Comparison of ENCODE assay signal across 11 cellular contexts in genomic region chr4:74628808-74629616, GRCh38.
A peak's percentile ranks its signal among the peaks of the same experiment; 100 is the strongest.
DNase-seq lines count a peak whose midpoint lies in the region; ATAC-seq and FAIRE-seq lines count a peak whose summit lies in the region.
"Had no signal": no experiment of that assay in that cellular context is flagged by ENCODE, and none has a peak within 500 bp of the region (broad histone marks: within the 10 kb centered on the region; RNA-seq: fewer than 3 reads in every experiment).

No MANE protein-coding gene starts in this region.

- DNase-seq in EH (ENCODE audit: low read depth): peak; percentile 55
- DNase-seq in RCC 7860 (ENCODE audit: low spot score): peak; percentile 61
- peak; percentile 34 for DNase-seq in iris pigment epithelial cell (ENCODE audit: low read depth)
- DNase-seq in 8988T: no peak
- DNase-seq in DMS79 treated with DMSO at 0.1 percent for 48 hours (lab: John Stamatoyannopoulos, UW): no peak
- DNase-seq: H7, NCI-H1417, NCI-H82 had no signal

- ATAC-seq in HG03175 (IDR thresholded peaks at IDR 0.05; ENCODE audit: unreplicated experiment) (peak; percentile 59), GM21723 (IDR thresholded peaks at IDR 0.05; ENCODE audit: unreplicated experiment) (no peak), HG02885 (IDR thresholded peaks at IDR 0.05; ENCODE audit: poor library complexity, unreplicated experiment) (no peak)

- peak; percentile 76 for FAIRE-seq in RCC 7860 (lab: Jason Lieb, UNC)

Comparison
In these comparisons a context has a peak if more than half of its experiments do, and no peak if none do; other contexts are left out.
1. DNase-seq: peak in EH (single experiment), RCC 7860 (single experiment) and iris pigment epithelial cell (single experiment); none in 8988T (single experiment) and DMS79 treated with DMSO at 0.1 percent for 48 hours (single experiment).